Comparison of ENCODE assay signal across 14 cellular contexts in the genomic region with DNA sequence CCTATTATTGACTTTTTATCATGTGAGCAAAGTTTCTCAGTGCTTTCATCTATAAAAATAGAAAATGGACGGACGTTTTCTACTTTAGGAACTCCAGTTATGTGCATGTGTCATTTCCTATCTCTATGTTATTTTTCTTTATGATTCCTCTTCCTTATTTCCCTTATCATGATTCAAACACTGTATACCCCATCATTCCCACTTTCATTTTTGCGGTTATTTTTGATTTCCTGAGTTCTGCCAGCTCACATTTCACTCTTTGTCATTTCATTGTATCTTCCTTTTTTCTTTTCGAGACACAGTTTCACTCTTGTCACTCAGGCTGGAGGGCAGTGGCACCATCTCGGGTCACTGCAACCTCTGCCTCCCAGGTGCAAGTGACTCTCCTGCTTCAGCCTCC. TPM values are rescaled to one million over a fixed set of nuclear protein-coding genes. Genes with fewer than 3 reads are reported as not detected.
DNase-seq lines count a peak whose midpoint lies in the region; ATAC-seq and TF ChIP-seq lines count a peak whose summit lies in the region.
"Had no signal": no experiment of that assay in that cellular context is flagged by ENCODE, and none has a peak within 500 bp of the region (broad histone marks: within the 10 kb centered on the region; RNA-seq: fewer than 3 reads in every experiment).

No MANE protein-coding gene starts in this region.

- no peak overlapping the region for H3K4me3 ChIP-seq in heart right ventricle
- H3K4me3 ChIP-seq: dorsolateral prefrontal cortex had no signal

- H3K27ac ChIP-seq in heart right ventricle: peak overlapping the region in 6 of 10 donors; percentile 8 to 64 (median 26)
- H3K27ac ChIP-seq: C4-2B, dorsolateral prefrontal cortex had no signal

- H3K4me1 Mint-ChIP-seq in effector memory CD8-positive, alpha-beta T cell (ENCODE audit: low read depth in 2 of 2): peaks cover 5 to 9% of the 10 kb centered on the region in 2 donors

- H3K9me3 Mint-ChIP-seq in effector memory CD8-positive, alpha-beta T cell: no peaks in the 10 kb centered on the region

- H3K4me1 ChIP-seq in heart right ventricle: peaks cover 0 to 22% (median 4%) of the 10 kb centered on the region in 9 donors

- H3K4me3 Mint-ChIP-seq in effector memory CD8-positive, alpha-beta T cell: no peak overlapping the region

- peak overlapping the region; percentile 31 to 39 for H3K27ac Mint-ChIP-seq in effector memory CD8-positive, alpha-beta T cell

- no peak for TF ChIP-seq CTCF in heart right ventricle (IDR thresholded peaks at IDR 0.05)

- H3K36me3 ChIP-seq in heart right ventricle: peaks cover 0 to 43% (median 15%) of the 10 kb centered on the region in 9 donors

- peaks cover 48% of the 10 kb centered on the region for H3K36me3 Mint-ChIP-seq in effector memory CD8-positive, alpha-beta T cell (ENCODE audit: insufficient read depth)

- H3K27me3 Mint-ChIP-seq in effector memory CD8-positive, alpha-beta T cell: no peaks in the 10 kb centered on the region

- intact Hi-C loops in heart right ventricle (cut with DNase I): no loop called here
- intact Hi-C loops in left cardiac atrium (cut with DNase I): no loop called here

- ATAC-seq in heart right ventricle (no peak), left cardiac atrium (no peak), GM21576 (IDR thresholded peaks at IDR 0.05; ENCODE audit: unreplicated experiment) (no peak)
- ATAC-seq in effector memory CD8-positive, alpha-beta T cell (replicated peaks): no peak
- ATAC-seq: HepG2 had no signal

- DNase-seq in heart right ventricle: no peak
- no peak for DNase-seq in left cardiac atrium
- DNase-seq in OCI-M1 (lab: John Stamatoyannopoulos, UW): peak; percentile 65
- no peak for DNase-seq in effector memory CD8-positive, alpha-beta T cell
- DNase-seq in hypothalamus (lab: John Stamatoyannopoulos, UW): no peak
- DNase-seq in T-helper 1 cell: no peak
- no peak for DNase-seq in 8988T
- DNase-seq: dorsolateral prefrontal cortex; NCI-H1436 treated with DMSO at 0.1 percent for 48 hours; NCI-H524; stimulated activated CD4-positive, alpha-beta T cell treated with anti-CD3 and anti-CD28 coated beads, Interleukin-1b, Interleukin-23, amount 100 ng/mL, for 48 hours had no signal

- WGBS in heart right ventricle, 2 donors: 46 to 49% methylated on average over 5 of the region's 5 CpGs

- no peaks in the 10 kb centered on the region for H3K9me3 ChIP-seq in heart right ventricle

- no peaks in the 10 kb centered on the region for H3K27me3 ChIP-seq in heart right ventricle
- H3K27me3 ChIP-seq: dorsolateral prefrontal cortex had no signal

RNA-seq across cellular contexts. Expression of gene C11orf58, which starts 21.4 kb away (rescaled TPM):
- 100 to 1,000 TPM in 8 of 10 donors, 10 to 100 TPM in 2; 94.9 to 141 (median 110) TPM for total RNA-seq in heart right ventricle
- polyA plus RNA-seq in heart right ventricle: 10 to 100 TPM; 70.2 to 83.2 TPM
- 100 to 1,000 TPM in 1 of 2 donors, 10 to 100 TPM in 1; 91.2 to 128 TPM for total RNA-seq in left cardiac atrium
